In genomic region chr19:4337906-4338440, GRCh38 we compare ENCODE assay signal across 7 cellular contexts. TPM values are rescaled to one million over a fixed set of nuclear protein-coding genes. Genes with fewer than 3 reads are reported as not detected.
A peak's percentile ranks its signal among the peaks of the same experiment; 100 is the strongest.
DNase-seq lines count a peak whose midpoint lies in the region; ATAC-seq, FAIRE-seq and TF ChIP-seq lines count a peak whose summit lies in the region.

No MANE protein-coding gene starts in this region.

- DNase-seq in GM12892 (ENCODE audit: insufficient read length) (no peak), SW480 (ENCODE audit: low spot score) (peak; percentile 36), fibroblast of peridontal ligament (ENCODE audit: extremely low read depth) (peak; percentile 24), SKM-1 (lab: John Stamatoyannopoulos, UW; ENCODE audit: unreplicated experiment) (no peak), Ammon's horn (ENCODE audit: low spot score) (no peak)

- no peaks in the 10 kb centered on the region for H3K36me3 ChIP-seq in rectal smooth muscle tissue (ENCODE audit: control insufficient read depth, insufficient read depth, low read length)

- TF ChIP-seq POLR2A in GM12892 (IDR thresholded peaks at IDR 0.05; ENCODE audit: low read depth, low read length), result no peak

- ATAC-seq in HG03139 (IDR thresholded peaks at IDR 0.05; ENCODE audit: unreplicated experiment), result no peak

- peaks cover 3% of the 10 kb centered on the region for H3K27me3 ChIP-seq in rectal smooth muscle tissue (ENCODE audit: control insufficient read depth, insufficient read depth, low read length)

- no peak overlapping the region for H3K9ac ChIP-seq in rectal smooth muscle tissue (ENCODE audit: low read length)

- peak overlapping the region; percentile 77 for H3K4me3 ChIP-seq in rectal smooth muscle tissue (ENCODE audit: low read length)

- peak; percentile 79 for FAIRE-seq in GM12892 (lab: Jason Lieb, UNC)

- peaks cover 4% of the 10 kb centered on the region for H3K4me1 ChIP-seq in rectal smooth muscle tissue (ENCODE audit: control insufficient read depth, insufficient read depth, low read length)

- H3K27ac ChIP-seq in rectal smooth muscle tissue (ENCODE audit: low read depth, low read length), result no peak overlapping the region

RNA-seq across cellular contexts. Expression of gene STAP2, which starts 0.7 kb away (rescaled TPM):
- polyA plus RNA-seq in GM12892 (2012; ENCODE audit: missing spikeins), result 9.8 TPM

RNA-seq across cellular contexts. Expression of gene MPND, which starts 5.4 kb away (rescaled TPM):
- 14.4 TPM for polyA plus RNA-seq in GM12892 (2012; ENCODE audit: missing spikeins)

RNA-seq across cellular contexts. Expression of gene FSD1, which starts 33.6 kb away (rescaled TPM):
- polyA plus RNA-seq in GM12892 (2012; ENCODE audit: missing spikeins), result 1.2 TPM

RNA-seq across cellular contexts. Expression of gene TMIGD2, which starts 35.8 kb away (rescaled TPM):
- not detected for polyA plus RNA-seq in GM12892 (2012; ENCODE audit: missing spikeins)

RNA-seq across cellular contexts. Expression of gene SHD, which starts 58.9 kb away (rescaled TPM):
- not detected for polyA plus RNA-seq in GM12892 (2012; ENCODE audit: missing spikeins)

Comparison
In these comparisons a context has a peak if more than half of its experiments do, and no peak if none do; other contexts are left out.
1. DNase-seq: peak in SW480 (single experiment) and fibroblast of peridontal ligament (single experiment); none in GM12892 (single experiment), SKM-1 (single experiment) and Ammon's horn (single experiment).